In the genomic region with DNA sequence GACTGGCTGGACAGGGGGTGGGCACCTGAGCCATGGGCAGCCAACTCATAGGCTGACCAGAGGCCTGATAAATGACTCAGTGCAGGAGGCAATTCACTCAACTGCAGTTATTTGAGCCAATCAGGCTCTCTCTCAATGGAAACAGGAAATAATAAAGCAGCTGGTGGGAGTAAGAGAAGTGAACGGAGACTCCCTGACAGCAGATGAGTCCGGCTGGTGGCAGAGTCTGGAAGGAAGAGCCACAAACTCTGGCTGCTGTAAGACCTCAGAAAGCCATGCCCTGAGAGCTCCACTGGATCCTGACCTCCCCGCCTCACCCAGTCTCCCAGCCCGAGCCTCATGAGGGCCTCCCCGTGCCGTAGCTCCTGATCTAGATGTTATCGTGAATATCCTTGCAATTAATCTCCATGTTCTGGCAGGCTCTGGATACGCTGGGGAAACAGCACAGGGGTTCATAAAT, we compare ENCODE assay signal across 9 cellular contexts.
DNase-seq lines count a peak whose midpoint lies in the region; TF ChIP-seq lines count a peak whose summit lies in the region.
"Had no signal": no experiment of that assay in that cellular context is flagged by ENCODE, and none has a peak within 500 bp of the region (broad histone marks: within the 10 kb centered on the region; RNA-seq: fewer than 3 reads in every experiment).

No MANE protein-coding gene starts in this region.

- H3K36me3 Mint-ChIP-seq in neural progenitor cell: no peaks in the 10 kb centered on the region

- DNase-seq in GM12865 (ENCODE audit: low read depth): peak; percentile 43
- DNase-seq in NCI-H146 treated with DMSO at 0.1 percent for 48 hours (lab: John Stamatoyannopoulos, UW; ENCODE audit: unreplicated experiment): peak; percentile 33
- DNase-seq in brain microvascular endothelial cell: peak; percentile 18
- DNase-seq in neural progenitor cell (ENCODE audit: low spot score): no peak
- DNase-seq in NCI-H1048 (lab: John Stamatoyannopoulos, UW): no peak
- DNase-seq in effector CD8-positive, alpha-beta T cell (lab: John Stamatoyannopoulos, UW): no peak
- no peak for DNase-seq in tibial nerve (ENCODE audit: low spot score in 2 of 2)
- DNase-seq in GM19240 (ENCODE audit: insufficient read length, low spot score): no peak
- DNase-seq: stimulated activated CD4-positive, alpha-beta T cell treated with anti-CD3 and anti-CD28 coated beads, Interleukin-2, amount 100 ng/mL, for 24 hours had no signal

- in situ Hi-C loops in brain microvascular endothelial cell (cut with HindIII; ENCODE audit: low pct_ligation_motif_present, low sequenced_read_pairs): no loop called here

- H3K27me3 ChIP-seq in brain microvascular endothelial cell (replicated peaks): no peaks in the 10 kb centered on the region
- no peaks in the 10 kb centered on the region for H3K27me3 ChIP-seq in neural progenitor cell
- H3K27me3 ChIP-seq in tibial nerve: peaks cover 0 to 8% of the 10 kb centered on the region in 2 donors

- H3K36me3 ChIP-seq in brain microvascular endothelial cell (replicated peaks) (no peaks in the 10 kb centered on the region), neural progenitor cell (no peaks in the 10 kb centered on the region), tibial nerve (no peaks in the 10 kb centered on the region)

- TF ChIP-seq POLR2A in tibial nerve (IDR thresholded peaks at IDR 0.05): no peak

- H3K9me3 ChIP-seq in neural progenitor cell (ENCODE audit: low read depth) (no peaks in the 10 kb centered on the region), tibial nerve (no peaks in the 10 kb centered on the region)

- peaks cover 22% of the 10 kb centered on the region for H3K4me1 Mint-ChIP-seq in neural progenitor cell

- H3K4me1 ChIP-seq in neural progenitor cell (peaks cover 21% of the 10 kb centered on the region), tibial nerve (no peaks in the 10 kb centered on the region)

- peaks cover 13% of the 10 kb centered on the region for H3K27me3 Mint-ChIP-seq in neural progenitor cell (ENCODE audit: insufficient read depth, low read depth)

- H3K4me3 ChIP-seq in GM12865 (ENCODE audit: low read depth, low read length): no peak overlapping the region
- no peak overlapping the region for H3K4me3 ChIP-seq in brain microvascular endothelial cell (ENCODE audit: low read depth, low read length)
- H3K4me3 ChIP-seq in neural progenitor cell: no peak overlapping the region
- H3K4me3 ChIP-seq in tibial nerve: no peak overlapping the region

- no peaks in the 10 kb centered on the region for H3K79me2 ChIP-seq in neural progenitor cell (ENCODE audit: low read depth)

- H4K20me1 ChIP-seq in neural progenitor cell (ENCODE audit: low read depth): no peaks in the 10 kb centered on the region

- TF ChIP-seq EP300 in tibial nerve (IDR thresholded peaks at IDR 0.05): no peak

- WGBS in tibial nerve, 2 donors: 25% methylated on average over 8 of the region's 8 CpGs

- H2AFZ ChIP-seq in neural progenitor cell (replicated peaks): no peak overlapping the region

- no peaks in the 10 kb centered on the region for H3F3A ChIP-seq in neural progenitor cell (ENCODE audit: low read depth)

- no peak overlapping the region for H3K4me3 Mint-ChIP-seq in neural progenitor cell

- no peaks in the 10 kb centered on the region for H3K9me3 Mint-ChIP-seq in neural progenitor cell

- H3K27ac ChIP-seq in brain microvascular endothelial cell (no peak overlapping the region), neural progenitor cell (no peak overlapping the region), tibial nerve (no peak overlapping the region)

- no peak for TF ChIP-seq CTCF in GM12865 (IDR thresholded peaks at IDR 0.05; ENCODE audit: insufficient read depth, low read depth, low read length, missing control alignments)
- no peak for TF ChIP-seq CTCF in brain microvascular endothelial cell (IDR thresholded peaks at IDR 0.05; ENCODE audit: low read depth, low read length, missing control alignments)
- TF ChIP-seq CTCF in neural progenitor cell (IDR thresholded peaks at IDR 0.05): no peak
- TF ChIP-seq CTCF in tibial nerve (IDR thresholded peaks at IDR 0.05): no peak

- no peak overlapping the region for H3K9ac ChIP-seq in neural progenitor cell

- peak overlapping the region; percentile 79 for H3K27ac Mint-ChIP-seq in neural progenitor cell

- H3K4me2 ChIP-seq in neural progenitor cell: no peak overlapping the region

Comparison
In these comparisons a context has a peak if more than half of its experiments do, and no peak if none do; other contexts are left out.
1. DNase-seq: peak in GM12865 (single experiment), NCI-H146 treated with DMSO at 0.1 percent for 48 hours (single experiment) and brain microvascular endothelial cell (single experiment); none in neural progenitor cell (single experiment), NCI-H1048 (single experiment), effector CD8-positive, alpha-beta T cell (single experiment), tibial nerve (0 of 2) and GM19240 (single experiment).